28 cellular contexts compared by ENCODE assay signal in genomic region chrX:12322031-12322430, GRCh38.
"Had no signal": no experiment of that assay in that cellular context is flagged by ENCODE, and none has a peak within 500 bp of the region (broad histone marks: within the 10 kb centered on the region; RNA-seq: fewer than 3 reads in every experiment).

No MANE protein-coding gene starts in this region.

- H3K4me3 Mint-ChIP-seq: dendritic cell treated with granulocyte-macrophage colony-stimulating factor and Interleukin-4, amounts not matched to agents 40 ng/mL and 50 ng/mL, for 4 days; effector memory CD8-positive, alpha-beta T cell; endodermal cell had no signal

- H3K9me3 Mint-ChIP-seq: dendritic cell treated with granulocyte-macrophage colony-stimulating factor and Interleukin-4, amounts not matched to agents 40 ng/mL and 50 ng/mL, for 4 days had no signal

- ATAC-seq: effector memory CD8-positive, alpha-beta T cell; esophagus mucosa; foreskin keratinocyte; gastrocnemius medialis; gastroesophageal sphincter; heart left ventricle; heart right ventricle had no signal

- H3K4me3 ChIP-seq: colonic mucosa, coronary artery, dorsolateral prefrontal cortex, esophagus muscularis mucosa, esophagus squamous epithelium, gastrocnemius medialis, gastroesophageal sphincter, heart left ventricle, heart right ventricle, hepatocyte had no signal

- H3K9me3 ChIP-seq: colonic mucosa, esophagus squamous epithelium, gastrocnemius medialis, gastroesophageal sphincter, heart left ventricle, heart right ventricle had no signal

- H3K27ac ChIP-seq: colonic mucosa, coronary artery, dorsolateral prefrontal cortex, epithelial cell of prostate, esophagus muscularis mucosa, esophagus squamous epithelium, foreskin keratinocyte, gastrocnemius medialis, gastroesophageal sphincter, heart left ventricle, heart right ventricle, hepatocyte had no signal

- DNase-seq: colonic mucosa; cortex of kidney; dermis blood vessel endothelial cell; dorsolateral prefrontal cortex; effector CD4-positive, alpha-beta T cell; effector CD8-positive, alpha-beta T cell; effector memory CD4-positive, alpha-beta T cell; effector memory CD8-positive, alpha-beta T cell; endodermal cell; erythroblast; esophagus squamous epithelium; foreskin fibroblast; foreskin keratinocyte; foreskin melanocyte; gastrocnemius medialis; glutamatergic neuron; head of caudate nucleus; heart left ventricle; heart right ventricle had no signal

- FAIRE-seq: endometrium, endothelial cell of umbilical vein had no signal

- H3K27me3 Mint-ChIP-seq: dendritic cell treated with granulocyte-macrophage colony-stimulating factor and Interleukin-4, amounts not matched to agents 40 ng/mL and 50 ng/mL, for 4 days; effector memory CD8-positive, alpha-beta T cell had no signal

- H3K4me1 ChIP-seq: colonic mucosa, esophagus muscularis mucosa, esophagus squamous epithelium, foreskin keratinocyte, gastrocnemius medialis, gastroesophageal sphincter, heart left ventricle, heart right ventricle had no signal

- H3K27ac Mint-ChIP-seq: dendritic cell treated with granulocyte-macrophage colony-stimulating factor and Interleukin-4, amounts not matched to agents 40 ng/mL and 50 ng/mL, for 4 days; effector memory CD8-positive, alpha-beta T cell; endodermal cell had no signal

- H3K79me2 ChIP-seq: hepatocyte had no signal

- H3K4me2 ChIP-seq: hepatocyte had no signal

- H2AFZ ChIP-seq: hepatocyte had no signal

- H3K27me3 ChIP-seq: colonic mucosa, esophagus muscularis mucosa, esophagus squamous epithelium, foreskin keratinocyte, gastrocnemius medialis, gastroesophageal sphincter, heart left ventricle, heart right ventricle, hepatocyte had no signal

- H3K36me3 ChIP-seq: colonic mucosa, esophagus muscularis mucosa, esophagus squamous epithelium, gastrocnemius medialis, gastroesophageal sphincter, heart left ventricle, heart right ventricle had no signal
